In genomic region chr19:30202060-30202600, GRCh38 we compare ENCODE assay signal across 15 cellular contexts.
DNase-seq lines count a peak whose midpoint lies in the region; ATAC-seq and TF ChIP-seq lines count a peak whose summit lies in the region.
"Had no signal": no experiment of that assay in that cellular context is flagged by ENCODE, and none has a peak within 500 bp of the region (broad histone marks: within the 10 kb centered on the region; RNA-seq: fewer than 3 reads in every experiment).

No MANE protein-coding gene starts in this region.

- H3K4me1 Mint-ChIP-seq in endodermal cell: no peaks in the 10 kb centered on the region
- H3K4me1 Mint-ChIP-seq: CD8-positive, alpha-beta memory T cell; GM23338 had no signal

- no peak overlapping the region for H2BK120ac ChIP-seq in IMR-90 (ENCODE audit: low read depth, low read length)

- no peak overlapping the region for H3K4me3 ChIP-seq in IMR-90 (ENCODE audit: insufficient read depth, low read depth, low read length)
- no peak overlapping the region for H3K4me3 ChIP-seq in endodermal cell (ENCODE audit: low read length)
- H3K4me3 ChIP-seq in vagina: no peak overlapping the region
- H3K4me3 ChIP-seq: A549, BLaER1, GM12878, GM23338, HAP-1 had no signal

- peaks cover 3% of the 10 kb centered on the region for H3K27me3 Mint-ChIP-seq in endodermal cell (ENCODE audit: insufficient read depth)

- no peaks in the 10 kb centered on the region for H3K36me3 ChIP-seq in IMR-90 (ENCODE audit: control insufficient read depth, insufficient read depth, low read length)
- H3K36me3 ChIP-seq in endodermal cell (ENCODE audit: control insufficient read depth, insufficient read depth, low read length): no peaks in the 10 kb centered on the region
- H3K36me3 ChIP-seq in vagina: no peaks in the 10 kb centered on the region
- H3K36me3 ChIP-seq: BLaER1, HAP-1 had no signal

- TF ChIP-seq POLR2A in IMR-90 (IDR thresholded peaks at IDR 0.05; ENCODE audit: low read depth, low read length) (no peak), vagina (IDR thresholded peaks at IDR 0.05) (no peak)

- H3K18ac ChIP-seq in IMR-90 (ENCODE audit: low read depth, low read length): no peak overlapping the region

- no TSS peak for BruUV-seq in IMR-90 (replicated peaks; lab: Mats Ljungman, UMichigan)

- no peak overlapping the region for H2AK5ac ChIP-seq in IMR-90 (ENCODE audit: low read depth, low read length)

- no peak for TF ChIP-seq CTCF in GM10248 (IDR thresholded peaks at IDR 0.05; ENCODE audit: control extremely low read depth, extremely low read depth, low read depth, missing control alignments)
- no peak for TF ChIP-seq CTCF in IMR-90 (conservative IDR thresholded peaks at IDR 0.05; ENCODE audit: low read depth, low read length)
- no peak for TF ChIP-seq CTCF in endodermal cell (conservative IDR thresholded peaks at IDR 0.05)
- no peak for TF ChIP-seq CTCF in vagina (IDR thresholded peaks at IDR 0.05)

- no peak for ATAC-seq in IMR-90 (ENCODE audit: low read depth)
- ATAC-seq in GM19351 (IDR thresholded peaks at IDR 0.05; ENCODE audit: unreplicated experiment): no peak
- ATAC-seq: A549, GM12878, GM23338 had no signal

- H3K36me3 Mint-ChIP-seq in endodermal cell (ENCODE audit: low read depth): no peaks in the 10 kb centered on the region
- H3K36me3 Mint-ChIP-seq: CD8-positive, alpha-beta memory T cell had no signal

- H2BK5ac ChIP-seq in IMR-90 (ENCODE audit: low read depth, low read length, poor library complexity, severe bottlenecking): no peak overlapping the region

- DNase-seq in GM10248 (ENCODE audit: extremely low spot score): peak; percentile 1
- no peak for DNase-seq in IMR-90
- DNase-seq in endodermal cell: peak; percentile 20
- peak; percentile 52 for DNase-seq in vagina (ENCODE audit: extremely low spot score in 2 of 2)
- DNase-seq in NOMO-1 treated with DMSO at 0.1 percent for 48 hours (lab: John Stamatoyannopoulos, UW; ENCODE audit: unreplicated experiment): no peak
- no peak for DNase-seq in NCI-H345 treated with DMSO at 0.1 percent for 48 hours (lab: John Stamatoyannopoulos, UW; ENCODE audit: unreplicated experiment)
- DNase-seq: Caco-2; CD8-positive, alpha-beta memory T cell; DMS53 had no signal

- no CpG with 5 or more reads among the region's 9 CpGs for WGBS in IMR-90 (ENCODE audit: extremely low coverage in 2 of 2, insufficient read length in 1 of 2), 2 experiments
- WGBS in endodermal cell (ENCODE audit: insufficient coverage in 1 of 2, insufficient read length in 1 of 2), 2 experiments: 84 to 85% methylated on average over 5 to 9 of the region's 9 CpGs

- H3K9ac ChIP-seq in IMR-90 (ENCODE audit: low read depth, low read length) (no peak overlapping the region), endodermal cell (ENCODE audit: extremely low read depth, low read length, poor library complexity, severe bottlenecking) (no peak overlapping the region)
- H3K9ac ChIP-seq: BLaER1 had no signal

- no peak overlapping the region for H4K8ac ChIP-seq in IMR-90 (ENCODE audit: low read depth in 2 of 2, low read length in 2 of 2)

- POLR2A ChIA-PET in GM10248 (lab: Yijun Ruan, JAX): no interaction called here
- POLR2A ChIA-PET in IMR-90 (lab: Charles Lee; ENCODE audit: unreplicated experiment): no interaction called here

- H4K5ac ChIP-seq in IMR-90 (ENCODE audit: low read depth, low read length): no peak overlapping the region

- H3K4me3 Mint-ChIP-seq in endodermal cell: no peak overlapping the region
- H3K4me3 Mint-ChIP-seq: CD8-positive, alpha-beta memory T cell; GM23338 had no signal

- H3K4me1 ChIP-seq in IMR-90 (ENCODE audit: control insufficient read depth, insufficient read depth, low read length) (no peaks in the 10 kb centered on the region), endodermal cell (ENCODE audit: control insufficient read depth, insufficient read depth, low read length) (no peaks in the 10 kb centered on the region), vagina (no peaks in the 10 kb centered on the region)
- H3K4me1 ChIP-seq: A549, BLaER1, Caco-2, HAP-1 had no signal

- no peaks in the 10 kb centered on the region for H3K9me1 ChIP-seq in IMR-90 (ENCODE audit: insufficient read depth, low read length)

- H3K9me3 ChIP-seq in IMR-90 (ENCODE audit: control insufficient read depth, insufficient read depth, low read length): peaks cover 20% of the 10 kb centered on the region
- no peaks in the 10 kb centered on the region for H3K9me3 ChIP-seq in endodermal cell (ENCODE audit: control insufficient read depth, low read length)
- no peaks in the 10 kb centered on the region for H3K9me3 ChIP-seq in vagina
- H3K9me3 ChIP-seq: Caco-2, HAP-1 had no signal

- CTCF ChIA-PET in GM10248 (lab: Yijun Ruan, JAX): no interaction called here
- CTCF ChIA-PET in IMR-90 (lab: Yijun Ruan, JAX): no interaction called here

- H2AFZ ChIP-seq in IMR-90 (replicated peaks; ENCODE audit: low read length, poor library complexity): peak overlapping the region; percentile 32
- H2AFZ ChIP-seq: GM23338 had no signal

- H3K27me3 ChIP-seq in IMR-90 (ENCODE audit: control insufficient read depth, insufficient read depth, low read length) (no peaks in the 10 kb centered on the region), endodermal cell (ENCODE audit: control insufficient read depth, insufficient read depth, low read length, poor library complexity, severe bottlenecking) (no peaks in the 10 kb centered on the region), vagina (no peaks in the 10 kb centered on the region)
- H3K27me3 ChIP-seq: BLaER1 had no signal

- H4K20me1 ChIP-seq in IMR-90 (ENCODE audit: insufficient read depth, low read length): no peaks in the 10 kb centered on the region
- H4K20me1 ChIP-seq: BLaER1 had no signal

- no peak overlapping the region for H3K23ac ChIP-seq in IMR-90 (ENCODE audit: low read depth, low read length)

- H2BK20ac ChIP-seq in IMR-90 (ENCODE audit: low read depth, low read length): no peak overlapping the region

- H3K14ac ChIP-seq in IMR-90 (replicated peaks; ENCODE audit: low read depth, low read length): no peak overlapping the region

- in situ Hi-C loops in IMR-90 (cut with MboI; ENCODE audit: low sequenced_read_pairs): no loop called here

- peaks cover 7% of the 10 kb centered on the region for H3K9me3 Mint-ChIP-seq in endodermal cell

- H3K27ac ChIP-seq in IMR-90 (ENCODE audit: insufficient read depth, low read length): no peak overlapping the region
- no peak overlapping the region for H3K27ac ChIP-seq in endodermal cell (ENCODE audit: low read depth, low read length)
- no peak overlapping the region for H3K27ac ChIP-seq in vagina
- H3K27ac ChIP-seq: A549, BLaER1 had no signal

- no peak overlapping the region for H4K91ac ChIP-seq in IMR-90 (ENCODE audit: insufficient read depth, low read depth, low read length)

- dilution Hi-C loops in IMR-90 (cut with HindIII; ENCODE audit: low sequenced_read_pairs, unreplicated experiment): no loop called here

- intact Hi-C loops in IMR-90 (cut with micrococcal nuclease) (no loop called here), vagina (cut with DNase I) (no loop called here)

- H3K27ac Mint-ChIP-seq in endodermal cell: no peak overlapping the region
- H3K27ac Mint-ChIP-seq: GM23338 had no signal

- TF ChIP-seq RAD21 in IMR-90 (IDR thresholded peaks at IDR 0.05; ENCODE audit: low read length): no peak

- no peak overlapping the region for H3K4me2 ChIP-seq in IMR-90 (ENCODE audit: low read depth, low read length)
- H3K4me2 ChIP-seq: A549, BLaER1, GM23338 had no signal

- no peak overlapping the region for H3K56ac ChIP-seq in IMR-90 (ENCODE audit: extremely low read depth, insufficient read depth, low read length)

- no peak overlapping the region for H2BK15ac ChIP-seq in IMR-90 (ENCODE audit: low read depth, low read length)

- no peak overlapping the region for H3K4ac ChIP-seq in IMR-90 (ENCODE audit: low read depth, low read length)

- no peaks in the 10 kb centered on the region for H3K79me1 ChIP-seq in IMR-90 (ENCODE audit: low read depth in 1 of 2, low read length in 2 of 2)

- no peak overlapping the region for H2AK9ac ChIP-seq in IMR-90 (replicated peaks; ENCODE audit: low read depth, low read length, poor library complexity)

TF ChIP-seq in IMR-90, 13 proteins besides CTCF, POLR2A, EP300 and RAD21:
- no peak for TF ChIP-seq RCOR1 (IDR thresholded peaks at IDR 0.05; ENCODE audit: insufficient replicate concordance, low read length)
- no peak for TF ChIP-seq RFX5 (IDR thresholded peaks at IDR 0.05; ENCODE audit: low read depth, low read length)
- no peak for TF ChIP-seq NFE2L2 (IDR thresholded peaks at IDR 0.05; ENCODE audit: low read depth, low read length)
- no peak for TF ChIP-seq MAZ (IDR thresholded peaks at IDR 0.05; ENCODE audit: borderline replicate concordance, low read depth, low read length)
- no peak for TF ChIP-seq CHD1 (IDR thresholded peaks at IDR 0.05; ENCODE audit: low read depth, low read length)
- TF ChIP-seq CEBPB (IDR thresholded peaks at IDR 0.05; ENCODE audit: low read depth, low read length): no peak

Comparison
In these comparisons a context has a peak if more than half of its experiments do, and no peak if none do; other contexts are left out.
1. DNase-seq: peak in GM10248 (single experiment), endodermal cell (single experiment) and vagina (2 of 2); none in IMR-90 (single experiment), NOMO-1 treated with DMSO at 0.1 percent for 48 hours (single experiment) and NCI-H345 treated with DMSO at 0.1 percent for 48 hours (single experiment).